8 cellular contexts compared by ENCODE assay signal in genomic region chr1:8217011-8217711, GRCh38.
DNase-seq lines count a peak whose midpoint lies in the region; ATAC-seq and TF ChIP-seq lines count a peak whose summit lies in the region.

No MANE protein-coding gene starts in this region.

- peaks cover 2% of the 10 kb centered on the region for H3K27me3 Mint-ChIP-seq in nephron progenitor cell (ENCODE audit: low read depth, poor library complexity)

- peaks cover 62% of the 10 kb centered on the region for H3K4me1 Mint-ChIP-seq in nephron progenitor cell

- ATAC-seq in GM19023 (IDR thresholded peaks at IDR 0.05; ENCODE audit: unreplicated experiment), result no peak
- no peak for ATAC-seq in GM18907 (IDR thresholded peaks at IDR 0.05; ENCODE audit: unreplicated experiment)

- no peaks in the 10 kb centered on the region for H3K27me3 ChIP-seq in esophagus (ENCODE audit: control insufficient read depth in 1 of 2, insufficient read depth in 2 of 2, low read length in 2 of 2)

- H3K9me3 ChIP-seq in esophagus (ENCODE audit: control insufficient read depth in 2 of 2, insufficient read depth in 1 of 2, low read depth in 1 of 2, low read length in 1 of 2), result no peaks in the 10 kb centered on the region

- peak overlapping the region; percentile 66 for H3K4me3 Mint-ChIP-seq in nephron progenitor cell

- TF ChIP-seq CTCF in AG10803 (conservative IDR thresholded peaks at IDR 0.05; ENCODE audit: low read length) (no peak), nephron progenitor cell (IDR thresholded peaks at IDR 0.05) (no peak), GM13977 (IDR thresholded peaks at IDR 0.05; ENCODE audit: extremely low read depth, insufficient read depth, missing control alignments) (no peak)

- peak overlapping the region; percentile 11 to 23 for H3K27ac ChIP-seq in esophagus (ENCODE audit: low read depth in 2 of 2, low read length in 1 of 2)

- in situ Hi-C loops in GM13977 (cut with MboI; ENCODE audit: low pct_unique_long_range_greater_than_20kb, low sequenced_read_pairs, unreplicated experiment), result no loop called here

- H3K36me3 Mint-ChIP-seq in nephron progenitor cell (ENCODE audit: low read depth), result no peaks in the 10 kb centered on the region

- DNase-seq in AG10803 (ENCODE audit: low read depth), result no peak
- DNase-seq in activated CD4-positive, CD25-positive, alpha-beta regulatory T cell treated with anti-CD3 and anti-CD28 coated beads, Interleukin-2, amount 50 U/mL, for 72 hours, result peak; percentile 34
- DNase-seq in nephron progenitor cell, result peak; percentile 67
- DNase-seq in GM13977 (ENCODE audit: low spot score), result no peak
- DNase-seq in putamen (ENCODE audit: low spot score), result no peak

- no peaks in the 10 kb centered on the region for H3K36me3 ChIP-seq in esophagus (ENCODE audit: control insufficient read depth in 2 of 2, insufficient read depth in 2 of 2, low read length in 1 of 2)

- H3K9me3 Mint-ChIP-seq in nephron progenitor cell, result no peaks in the 10 kb centered on the region

- H3K4me3 ChIP-seq in AG10803 (ENCODE audit: low read length) (peak overlapping the region; percentile 16), esophagus (ENCODE audit: low read depth in 1 of 2, low read length in 2 of 2) (peak overlapping the region; percentile 37 to 39)

- peak overlapping the region; percentile 14 for H3K27ac Mint-ChIP-seq in nephron progenitor cell

- WGBS in esophagus, 2 donors, result 4 to 5% methylated on average over 60 to 70 of the region's 70 CpGs

- peaks cover 0 to 8% of the 10 kb centered on the region in 2 donors for H3K4me1 ChIP-seq in esophagus (ENCODE audit: control insufficient read depth in 2 of 2, insufficient read depth in 2 of 2, low read length in 1 of 2)

Comparison
In these comparisons a context has a peak if more than half of its experiments do, and no peak if none do; other contexts are left out.
1. DNase-seq: peak in activated CD4-positive, CD25-positive, alpha-beta regulatory T cell treated with anti-CD3 and anti-CD28 coated beads, Interleukin-2, amount 50 U/mL, for 72 hours (single experiment) and nephron progenitor cell (single experiment); none in AG10803 (single experiment), GM13977 (single experiment) and putamen (single experiment).